Comparison of ENCODE assay signal across 8 cellular contexts in the genomic region with DNA sequence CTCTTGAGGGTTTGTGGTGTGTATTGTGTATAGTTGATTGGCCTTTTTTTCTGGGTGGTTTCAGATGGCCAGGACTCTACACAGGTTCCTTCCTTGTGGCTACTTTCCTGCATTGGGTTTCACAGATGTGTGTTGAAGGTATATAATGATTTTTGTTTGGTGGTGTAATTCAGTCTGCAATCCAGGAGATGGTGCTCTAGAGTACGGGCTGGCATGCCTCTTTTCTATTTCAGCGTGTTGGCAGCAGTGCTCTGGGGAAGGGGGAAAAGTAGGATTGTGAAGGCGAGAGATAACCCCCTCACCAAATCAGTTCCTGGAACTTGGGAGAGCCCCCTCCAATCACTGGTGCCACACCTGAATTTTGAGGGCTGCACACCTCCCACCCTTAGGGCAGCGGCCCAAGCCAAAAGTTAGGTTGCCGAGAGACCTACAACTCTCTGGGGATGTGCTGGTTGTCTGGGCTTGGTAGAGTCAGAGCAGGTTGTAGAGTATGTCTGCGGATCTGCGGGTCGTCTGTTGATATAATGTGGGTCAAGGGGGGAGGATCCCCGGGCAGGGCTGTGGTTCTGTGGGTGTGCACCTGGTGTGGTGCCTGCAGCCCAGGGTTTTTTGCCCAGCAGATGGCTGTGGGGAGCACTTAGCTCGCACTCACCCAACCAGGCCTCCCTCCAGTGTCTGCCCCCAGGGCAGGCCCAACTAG.
A peak's percentile ranks its signal among the peaks of the same experiment; 100 is the strongest.
DNase-seq lines count a peak whose midpoint lies in the region; ATAC-seq and TF ChIP-seq lines count a peak whose summit lies in the region.
"Not testable (repeated sequence)": the region's sequence is repeated elsewhere in the genome, so short reads cannot be mapped to it uniquely, and the experiment has no call there.

No MANE protein-coding gene starts in this region.

- not testable (repeated sequence) for H3K9me3 Mint-ChIP-seq in CD14-positive monocyte; GM23338; stimulated activated naive B cell treated with anti-CD40 and anti-IgM and Interleukin-4, amounts not matched to agents 10 μg/mL and 1 μg/mL and 100 μg/mL, for 72 hours

- not testable (repeated sequence) for H3K9me2 ChIP-seq in GM23338 (ENCODE audit: insufficient read depth)

- H3K4me1 ChIP-seq in GM23338 (ENCODE audit: insufficient read depth); RWPE2 (ENCODE audit: insufficient read depth, poor library complexity, severe bottlenecking); adrenal gland (replicated peaks in 1 of 2); mesenchymal stem cell (ENCODE audit: control insufficient read depth, insufficient read depth, low read depth, low read length): not testable (repeated sequence)

- peaks cover 16 to 40% (median 28%) of the 10 kb centered on the region in 3 donors for H3K27me3 Mint-ChIP-seq in CD14-positive monocyte (ENCODE audit: low read depth in 3 of 3)
- H3K27me3 Mint-ChIP-seq in GM23338 (ENCODE audit: insufficient read depth, low read depth, poor library complexity): not testable (repeated sequence)
- H3K27me3 Mint-ChIP-seq in stimulated activated naive B cell treated with anti-CD40 and anti-IgM and Interleukin-4, amounts not matched to agents 10 μg/mL and 1 μg/mL and 100 μg/mL, for 72 hours: peaks cover 19 to 36% of the 10 kb centered on the region in 2 donors

- H4K91ac ChIP-seq in mesenchymal stem cell (ENCODE audit: low read length): not testable (repeated sequence)

- H3K4ac ChIP-seq in mesenchymal stem cell (ENCODE audit: low read depth in 1 of 2, low read length in 2 of 2): not testable (repeated sequence)

- H3K79me1 ChIP-seq in mesenchymal stem cell (replicated peaks; ENCODE audit: low read length, poor library complexity, severe bottlenecking): not testable (repeated sequence)

- peaks cover 16% of the 10 kb centered on the region for H3K27me3 ChIP-seq in GM23338 (ENCODE audit: insufficient read depth)
- H3K27me3 ChIP-seq in RWPE2 (ENCODE audit: insufficient read depth, poor library complexity, severe bottlenecking); adrenal gland; mesenchymal stem cell (ENCODE audit: control insufficient read depth in 1 of 2, insufficient read depth in 1 of 2, low read length in 2 of 2): not testable (repeated sequence)

- TF ChIP-seq POLR2A in adrenal gland (IDR thresholded peaks at IDR 0.05): not testable (repeated sequence)

- not testable (repeated sequence) for H3K27ac ChIP-seq in GM23338 (ENCODE audit: low read depth); RWPE2 (ENCODE audit: poor library complexity, severe bottlenecking); adrenal gland; mesenchymal stem cell (ENCODE audit: low read length, poor library complexity, severe bottlenecking)

- not testable (repeated sequence) for H3K79me2 ChIP-seq in GM23338 (replicated peaks; ENCODE audit: insufficient read depth)

- not testable (repeated sequence) for H3K18ac ChIP-seq in mesenchymal stem cell (ENCODE audit: low read depth in 1 of 2, low read length in 2 of 2)

- H3K9ac ChIP-seq in mesenchymal stem cell (ENCODE audit: low read length): not testable (repeated sequence)

- H3K4me3 Mint-ChIP-seq in CD14-positive monocyte, GM23338: not testable (repeated sequence)
- H3K4me3 Mint-ChIP-seq in stimulated activated naive B cell treated with anti-CD40 and anti-IgM and Interleukin-4, amounts not matched to agents 10 μg/mL and 1 μg/mL and 100 μg/mL, for 72 hours: peak overlapping the region; percentile 38 to 72

- not testable (repeated sequence) for H3K27ac Mint-ChIP-seq in CD14-positive monocyte; GM23338; stimulated activated naive B cell treated with anti-CD40 and anti-IgM and Interleukin-4, amounts not matched to agents 10 μg/mL and 1 μg/mL and 100 μg/mL, for 72 hours

- H3K36me3 ChIP-seq in GM23338 (ENCODE audit: insufficient read depth); RWPE2 (ENCODE audit: low read depth); adrenal gland (replicated peaks in 1 of 2); mesenchymal stem cell (ENCODE audit: control insufficient read depth in 1 of 2, insufficient read depth in 2 of 2, low read depth in 1 of 2, low read length in 2 of 2): not testable (repeated sequence)

- not testable (repeated sequence) for H4K20me1 ChIP-seq in GM23338 (replicated peaks; ENCODE audit: insufficient read depth)

- not testable (repeated sequence) for H3K4me2 ChIP-seq in GM23338; mesenchymal stem cell (ENCODE audit: low read length, poor library complexity, severe bottlenecking)

- intact Hi-C loops in CD14-positive monocyte (cut with micrococcal nuclease); adrenal gland (cut with DNase I): not testable (repeated sequence)

- H2BK5ac ChIP-seq in mesenchymal stem cell (ENCODE audit: low read depth, low read length, poor library complexity, severe bottlenecking): not testable (repeated sequence)

- not testable (repeated sequence) for H2BK15ac ChIP-seq in mesenchymal stem cell (ENCODE audit: low read depth, poor library complexity, severe bottlenecking)

- 12 to 53% (median 32%) methylated on average over 3 to 10 of the region's 10 CpGs for WGBS in adrenal gland, 4 donors
- WGBS in mesenchymal stem cell: 83% methylated on average over 1 of the region's 10 CpGs

- TF ChIP-seq CTCF in CD14-positive monocyte (IDR thresholded peaks at IDR 0.05) (peak; percentile 15), GM23338 (conservative IDR thresholded peaks at IDR 0.05; ENCODE audit: low read depth in 2 of 2) (peak; percentile 54 to 63), RWPE2 (IDR thresholded peaks at IDR 0.05; ENCODE audit: poor library complexity, severe bottlenecking) (peak; percentile 21), adrenal gland (IDR thresholded peaks at IDR 0.05) (peak in 4 of 6 experiments; percentile 12 to 37 (median 30)), fibroblast of villous mesenchyme (IDR thresholded peaks at IDR 0.05; ENCODE audit: insufficient read depth, low read depth, low read length) (peak; percentile 48)

- H3K4me3 ChIP-seq in GM23338; RWPE2 (ENCODE audit: severe bottlenecking); adrenal gland; fibroblast of villous mesenchyme (ENCODE audit: low read depth, low read length); mesenchymal stem cell (ENCODE audit: insufficient read depth in 1 of 2, low read depth in 1 of 2, low read length in 2 of 2): not testable (repeated sequence)

- not testable (repeated sequence) for H3F3A ChIP-seq in GM23338 (replicated peaks; ENCODE audit: low read depth)

- not testable (repeated sequence) for H2BK12ac ChIP-seq in mesenchymal stem cell (ENCODE audit: low read length in 2 of 2)

- ATAC-seq in GM23338: peak; percentile 71
- not testable (repeated sequence) for ATAC-seq in RWPE2 (ENCODE audit: low read depth)
- peak; percentile 83 to 88 for ATAC-seq in stimulated activated naive B cell treated with anti-CD40 and anti-IgM and Interleukin-4, amounts not matched to agents 10 μg/mL and 1 μg/mL and 100 μg/mL, for 72 hours (replicated peaks)

- H2AFZ ChIP-seq in GM23338; mesenchymal stem cell (ENCODE audit: low read depth, low read length): not testable (repeated sequence)

- H2BK120ac ChIP-seq in mesenchymal stem cell (ENCODE audit: low read depth, low read length): not testable (repeated sequence)

- not testable (repeated sequence) for H3K4me1 Mint-ChIP-seq in CD14-positive monocyte
- H3K4me1 Mint-ChIP-seq in GM23338: peaks cover 11% of the 10 kb centered on the region; the same call in 2 of the 3 replicates
- peaks cover 6 to 12% of the 10 kb centered on the region in 2 donors for H3K4me1 Mint-ChIP-seq in stimulated activated naive B cell treated with anti-CD40 and anti-IgM and Interleukin-4, amounts not matched to agents 10 μg/mL and 1 μg/mL and 100 μg/mL, for 72 hours

- not testable (repeated sequence) for H2AK5ac ChIP-seq in mesenchymal stem cell (ENCODE audit: low read length, severe bottlenecking)

- not testable (repeated sequence) for H3K14ac ChIP-seq in mesenchymal stem cell (ENCODE audit: low read length in 2 of 2)

- DNase-seq in CD14-positive monocyte (ENCODE audit: low spot score); RWPE2 (ENCODE audit: low spot score); adrenal gland: not testable (repeated sequence)
- DNase-seq in GM23338 (ENCODE audit: low spot score) (peak; percentile 47), NCI-H146 treated with DMSO at 0.1 percent for 48 hours (lab: John Stamatoyannopoulos, UW; ENCODE audit: unreplicated experiment) (peak; percentile 8), fibroblast of villous mesenchyme (ENCODE audit: low read depth) (peak; percentile 7), mesenchymal stem cell (peak; percentile 0)
- DNase-seq in stimulated activated naive B cell treated with anti-CD40 and anti-IgM and Interleukin-4, amounts not matched to agents 10 μg/mL and 1 μg/mL and 100 μg/mL, for 72 hours: peak; percentile 13

- H4K8ac ChIP-seq in mesenchymal stem cell (ENCODE audit: low read length): not testable (repeated sequence)

- H3K23ac ChIP-seq in mesenchymal stem cell (ENCODE audit: low read length in 2 of 2): not testable (repeated sequence)

- H3K9me3 ChIP-seq in RWPE2 (ENCODE audit: severe bottlenecking); adrenal gland (replicated peaks in 1 of 3); mesenchymal stem cell (ENCODE audit: control insufficient read depth, low read length): not testable (repeated sequence)

- not testable (repeated sequence) for H3K36me3 Mint-ChIP-seq in CD14-positive monocyte; GM23338 (ENCODE audit: low read depth); stimulated activated naive B cell treated with anti-CD40 and anti-IgM and Interleukin-4, amounts not matched to agents 10 μg/mL and 1 μg/mL and 100 μg/mL, for 72 hours
